Comparison of ENCODE assay signal across 8 cellular contexts in genomic region chr2:62705007-62705829, GRCh38. TPM values are rescaled to one million over a fixed set of nuclear protein-coding genes. Genes with fewer than 3 reads are reported as not detected.
DNase-seq lines count a peak whose midpoint lies in the region; ATAC-seq, FAIRE-seq and TF ChIP-seq lines count a peak whose summit lies in the region.

TSS of gene EHBP1 (plus strand) at chr2:62705713. CDS start at chr2:62707192, 1,479 bp downstream.

- ATAC-seq in HG02798 (IDR thresholded peaks at IDR 0.05; ENCODE audit: poor library complexity, unreplicated experiment) (peak; percentile 96), Right ventricle myocardium superior (ENCODE audit: poor library complexity) (peak; percentile 99), pancreas (peak; percentile 94 to 98 (median 96))

- H3K27ac ChIP-seq in pancreas (peak within 1 kb of the TSS; percentile 75 to 91 (median 85)), tibial artery (peak within 1 kb of the TSS; percentile 89 to 96)

- no peaks in the 10 kb centered on the region for H3K9me3 ChIP-seq in adipocyte (ENCODE audit: control insufficient read depth, low read length)
- no peaks in the 10 kb centered on the region for H3K9me3 ChIP-seq in pancreas
- no peaks in the 10 kb centered on the region for H3K9me3 ChIP-seq in tibial artery

- peak; percentile 98 for DNase-seq in NCI-H1436 (lab: John Stamatoyannopoulos, UW)
- peak; percentile 96 for DNase-seq in T follicular helper cell (ENCODE audit: low read depth)
- peak; percentile 100 for DNase-seq in adipocyte (ENCODE audit: low read depth)
- peak; percentile 99 for DNase-seq in Right ventricle myocardium superior
- peak; percentile 99 to 100 (median 99) for DNase-seq in pancreas
- DNase-seq in tibial artery: peak; percentile 98 to 100

- peaks cover 26% of the 10 kb centered on the region for H3K36me3 ChIP-seq in adipocyte (ENCODE audit: control insufficient read depth, insufficient read depth, low read length, severe bottlenecking)
- H3K36me3 ChIP-seq in pancreas: no peaks in the 10 kb centered on the region
- no peaks in the 10 kb centered on the region for H3K36me3 ChIP-seq in tibial artery

- 0 to 1% methylated on average over 40 to 45 of the region's 45 CpGs for WGBS in pancreas, 2 donors

- H3K4me3 ChIP-seq in GM12875 (ENCODE audit: low read depth, low read length): peak within 1 kb of the TSS; percentile 85
- peak within 1 kb of the TSS; percentile 93 for H3K4me3 ChIP-seq in adipocyte (ENCODE audit: low read length)
- peak within 1 kb of the TSS; percentile 53 to 84 (median 74) for H3K4me3 ChIP-seq in pancreas
- H3K4me3 ChIP-seq in tibial artery: peak within 1 kb of the TSS; percentile 69 to 92

- peak within 1 kb of the TSS; percentile 92 for H3K9ac ChIP-seq in adipocyte (ENCODE audit: low read length)

- H3K4me1 ChIP-seq in adipocyte (ENCODE audit: control insufficient read depth, insufficient read depth, low read length) (peaks cover 38% of the 10 kb centered on the region), pancreas (peaks cover 12 to 37% (median 20%) of the 10 kb centered on the region in 3 donors), tibial artery (peaks cover 0 to 39% (median 20%) of the 10 kb centered on the region in 4 donors)

- TF ChIP-seq CTCF in GM12875 (IDR thresholded peaks at IDR 0.05; ENCODE audit: borderline replicate concordance, insufficient read depth, low read depth, low read length) (no peak), pancreas (IDR thresholded peaks at IDR 0.05) (no peak), tibial artery (IDR thresholded peaks at IDR 0.05) (no peak)

- peak; percentile 97 for FAIRE-seq in pancreas (lab: Jason Lieb, UNC)

- intact Hi-C loops in Right ventricle myocardium superior (cut with DNase I) (loop anchor here (10.0 kb wide), 1 partner anchor 200 kb away; the partner anchor contains the start of gene TMEM17), pancreas (cut with DNase I) (no loop called here), tibial artery (cut with DNase I; ENCODE audit: low total_unique reads) (loop anchor here (5.0 to 10.0 kb wide), 2 partner anchors 198 to 880 kb away; partner anchors contain the start of genes MDH1, TMEM17 and WDPCP)

- H3K27me3 ChIP-seq in adipocyte (replicated peaks; ENCODE audit: control insufficient read depth, insufficient read depth, low read length) (no peaks in the 10 kb centered on the region), pancreas (no peaks in the 10 kb centered on the region), tibial artery (no peaks in the 10 kb centered on the region)

RNA-seq across cellular contexts. Expression of gene EHBP1, which starts in this region (rescaled TPM):
- total RNA-seq in Right ventricle myocardium superior (26.1 TPM), pancreas (10 to 100 TPM; 15.5 to 34.6 (median 24.2) TPM)
- 10 to 100 TPM in 1 of 2 donors, 1 to 10 TPM in 1; 7.1 to 17.4 TPM for polyA plus RNA-seq in pancreas

Comparison
In these comparisons a context has a peak if more than half of its experiments do, and no peak if none do; other contexts are left out.
1. Peak in every context shown above with its lines: DNase-seq, ATAC-seq, H3K4me3 ChIP-seq and H3K27ac ChIP-seq.
2. intact Hi-C loops: an anchor here in Right ventricle myocardium superior (10.0 kb wide) and tibial artery (5.0 to 10.0 kb wide); none called in pancreas.